ENCODE assay signal across 18 cellular contexts in genomic region chr6:152293404-152293803, GRCh38.
A peak's percentile ranks its signal among the peaks of the same experiment; 100 is the strongest.
DNase-seq lines count a peak whose midpoint lies in the region; ATAC-seq, FAIRE-seq and TF ChIP-seq lines count a peak whose summit lies in the region.
"Had no signal": no experiment of that assay in that cellular context is flagged by ENCODE, and none has a peak within 500 bp of the region (broad histone marks: within the 10 kb centered on the region; RNA-seq: fewer than 3 reads in every experiment).

No MANE protein-coding gene starts in this region.

- POLR2A ChIA-PET in K562 (lab: Yijun Ruan, JAX), result interaction anchor here (0.8 kb wide), 1 partner anchor 12 kb away, joined by 3 read pairs; no protein-coding TSS in a partner anchor

- H3K27ac ChIP-seq in K562 (ENCODE audit: extremely low read depth, low read depth, low read length) (no peak overlapping the region), psoas muscle (peak overlapping the region; percentile 44)
- H3K27ac ChIP-seq: C4-2B, epithelial cell of prostate, tibial artery had no signal

- H3K4me1 ChIP-seq in K562 (replicated peaks in 1 of 2; ENCODE audit: control insufficient read depth in 2 of 2, insufficient read depth in 2 of 2, low read length in 2 of 2), result no peaks in the 10 kb centered on the region
- peaks cover 15% of the 10 kb centered on the region for H3K4me1 ChIP-seq in psoas muscle

- 0% methylated on average over 3 of the region's 3 CpGs for WGBS in K562 (ENCODE audit: insufficient coverage, low coverage, missing lambda C conversion rate)
- WGBS in psoas muscle, 3 donors, result 69 to 81% (median 70%) methylated on average over 3 of the region's 3 CpGs

- TF ChIP-seq POLR2A in K562 (conservative IDR thresholded peaks at IDR 0.05), result no peak

- H4K20me1 ChIP-seq in K562 (replicated peaks; ENCODE audit: control insufficient read depth, insufficient read depth, low read length), result no peaks in the 10 kb centered on the region

- intact Hi-C loops in K562 (cut with micrococcal nuclease), result no loop called here
- intact Hi-C loops in psoas muscle (cut with DNase I), result no loop called here

- TF ChIP-seq EP300 in K562 (IDR thresholded peaks at IDR 0.05; ENCODE audit: low read length), result no peak

- DNase-seq in DMS53 treated with DMSO at 0.1 percent for 48 hours (lab: John Stamatoyannopoulos, UW; ENCODE audit: unreplicated experiment) (peak; percentile 38), NCI-H2171 (lab: John Stamatoyannopoulos, UW) (peak; percentile 36), K562 (ENCODE audit: extremely low read depth in 1 of 4, low spot score in 3 of 4) (no peak), psoas muscle (peak; percentile 38 to 77), GM13976 (ENCODE audit: low spot score) (no peak), iPS-NIHi11 (ENCODE audit: low spot score) (no peak)
- no peak for DNase-seq in activated effector memory CD4-positive, alpha-beta T cell treated with Interleukin-2 at 50 U/mL for 16 hours
- DNase-seq: activated CD4-positive, alpha-beta T cell treated with anti-CD3 and anti-CD28 coated beads, Interleukin-2, amount 50 U/mL, for 48 hours; activated T-cell treated with anti-CD3 and anti-CD28 coated beads, Interleukin-2, amount 50 U/mL, for 48 hours; hypothalamus; MG63; naive thymus-derived CD4-positive, alpha-beta T cell; NCI-H526 treated with DMSO at 0.1 percent for 48 hours; tibial artery had no signal

- no peak overlapping the region for H3K9ac ChIP-seq in K562 (ENCODE audit: insufficient read depth in 1 of 2, low read depth in 2 of 2, low read length in 2 of 2)

- no peaks in the 10 kb centered on the region for H3K9me1 ChIP-seq in K562 (ENCODE audit: control insufficient read depth, insufficient read depth, low read length)

- H3K79me2 ChIP-seq in K562 (ENCODE audit: control insufficient read depth, insufficient read depth, low read length), result no peaks in the 10 kb centered on the region

- CTCF ChIA-PET in K562 (lab: Yijun Ruan, JAX; ENCODE audit: low intra/inter-chr PET ratio), result no interaction called here

- BruUV-seq in K562 (replicated peaks; lab: Mats Ljungman, UMichigan), result no TSS peak

- no peak for FAIRE-seq in K562 (lab: Jason Lieb, UNC)
- FAIRE-seq: G401.6, TTC549 had no signal

- TF ChIP-seq CTCF in K562 (IDR thresholded peaks at IDR 0.05 in 2 of 3, conservative IDR thresholded peaks at IDR 0.05 in 1 of 3; ENCODE audit: insufficient read depth in 2 of 3, low read depth in 1 of 3, low read length in 3 of 3) (no peak), psoas muscle (IDR thresholded peaks at IDR 0.05) (no peak), GM13976 (IDR thresholded peaks at IDR 0.05; ENCODE audit: borderline replicate concordance, control extremely low read depth, extremely low read depth, insufficient read depth, missing control alignments) (no peak)

- no peak overlapping the region for H3K4me2 ChIP-seq in K562 (ENCODE audit: insufficient read depth, low read length)

- no peak for ATAC-seq in K562
- peak; percentile 68 to 83 (median 76) for ATAC-seq in psoas muscle
- ATAC-seq: naive thymus-derived CD4-positive, alpha-beta T cell had no signal

- no peak overlapping the region for H2AFZ ChIP-seq in K562 (ENCODE audit: low read depth, low read length)

- TF ChIP-seq RAD21 in K562 (CRISPR knock-in tag; conservative IDR thresholded peaks at IDR 0.05 in 1 of 2, IDR thresholded peaks at IDR 0.05 in 1 of 2), result no peak

- in situ Hi-C loops in K562 (cut with MboI), result no loop called here
- in situ Hi-C loops in GM13976 (cut with MboI; ENCODE audit: low sequenced_read_pairs, unreplicated experiment), result no loop called here

- H3K27me3 ChIP-seq in K562 (ENCODE audit: control insufficient read depth in 2 of 2, insufficient read depth in 2 of 2, low read length in 2 of 2), result no peaks in the 10 kb centered on the region
- H3K27me3 ChIP-seq in psoas muscle (ENCODE audit: insufficient read depth in 3 of 3, low read length in 2 of 3), result no peaks in the 10 kb centered on the region
- H3K27me3 ChIP-seq: MG63, tibial artery had no signal

- no peak overlapping the region for H3K4me3 ChIP-seq in K562
- H3K4me3 ChIP-seq in psoas muscle, result no peak overlapping the region
- H3K4me3 ChIP-seq: MG63, tibial artery had no signal

- H3K36me3 ChIP-seq in K562 (ENCODE audit: control insufficient read depth, insufficient read depth, low read length) (no peaks in the 10 kb centered on the region), psoas muscle (ENCODE audit: insufficient read depth in 1 of 2, low read depth in 1 of 2) (peaks cover 2 to 71% of the 10 kb centered on the region in 2 donors)

- H3K9me3 ChIP-seq in K562 (replicated peaks; ENCODE audit: control insufficient read depth, insufficient read depth, low read depth, low read length) (no peaks in the 10 kb centered on the region), psoas muscle (no peaks in the 10 kb centered on the region)
- H3K9me3 ChIP-seq: MG63, tibial artery had no signal

TF ChIP-seq in K562, 482 proteins besides CTCF, POLR2A, EP300 and RAD21:
- TF ChIP-seq AFF4 (CRISPR knock-in tag; IDR thresholded peaks at IDR 0.05), result no peak
- TF ChIP-seq NFIC (IDR thresholded peaks at IDR 0.05), result peak; percentile 40; the same call in 1 of the 2 replicates

Comparison
In these comparisons a context has a peak if more than half of its experiments do, and no peak if none do; other contexts are left out.
1. DNase-seq: peak in DMS53 treated with DMSO at 0.1 percent for 48 hours (single experiment), NCI-H2171 (single experiment) and psoas muscle (2 of 2); none in K562 (0 of 4), GM13976 (single experiment), iPS-NIHi11 (single experiment) and activated effector memory CD4-positive, alpha-beta T cell treated with Interleukin-2 at 50 U/mL for 16 hours (single experiment).